ENCODE assay signal across 1 cellular context in genomic region chr5:179621551-179621971, GRCh38.
TF ChIP-seq lines count a peak whose summit lies in the region.

No MANE protein-coding gene starts in this region.

TF ChIP-seq in WTC11, 78 proteins besides CTCF, POLR2A, EP300 and RAD21 (continued from another document):
- TF ChIP-seq USF2 (CRISPR knock-in tag; IDR thresholded peaks at IDR 0.05): no peak
- no peak for TF ChIP-seq E2F4 (CRISPR knock-in tag; IDR thresholded peaks at IDR 0.05; ENCODE audit: borderline replicate concordance, low read depth)
